In genomic region chr1:54679055-54679643, GRCh38 we compare ENCODE assay signal across 2 cellular contexts.
TF ChIP-seq lines count a peak whose summit lies in the region.

No MANE protein-coding gene starts in this region.

TF ChIP-seq in HEK293, 187 proteins besides CTCF, POLR2A, EP300 and RAD21:
- no peak for TF ChIP-seq ZNF600 (tag by site-specific recombination; IDR thresholded peaks at IDR 0.05)
- TF ChIP-seq ZFHX2 (tag by site-specific recombination; conservative IDR thresholded peaks at IDR 0.05) = 0 out of 2 replicates have a peak, but pooled peaks have one; percentile 1
- TF ChIP-seq ZSCAN18 (tag by site-specific recombination; IDR thresholded peaks at IDR 0.05) = no peak

TF ChIP-seq in K562, 482 proteins besides CTCF, POLR2A, EP300 and RAD21:
- TF ChIP-seq NRF1 (conservative IDR thresholded peaks at IDR 0.05 in 1 of 2, IDR thresholded peaks at IDR 0.05 in 1 of 2) (peak in 1 of 2 experiments; percentile 16; a peak in 1 of 4 replicates), ZKSCAN1 (IDR thresholded peaks at IDR 0.05; ENCODE audit: low read depth, low read length) (no peak)
TF ChIP-seq in K562: peak in this region for 1.
